ENCODE assay signal across 10 cellular contexts in genomic region chr13:27264181-27264580, GRCh38. TPM values are rescaled to one million over a fixed set of nuclear protein-coding genes. Genes with fewer than 3 reads are reported as not detected.
A peak's percentile ranks its signal among the peaks of the same experiment; 100 is the strongest.
DNase-seq lines count a peak whose midpoint lies in the region; TF ChIP-seq lines count a peak whose summit lies in the region.
"Had no signal": no experiment of that assay in that cellular context is flagged by ENCODE, and none has a peak within 500 bp of the region (broad histone marks: within the 10 kb centered on the region; RNA-seq: fewer than 3 reads in every experiment).

No MANE protein-coding gene starts in this region.

- TF ChIP-seq CTCF in HFFc6 (IDR thresholded peaks at IDR 0.05) (no peak), glutamatergic neuron (IDR thresholded peaks at IDR 0.05; ENCODE audit: partially characterized antibody, unreplicated experiment) (no peak), sigmoid colon (IDR thresholded peaks at IDR 0.05) (no peak)

- no peaks in the 10 kb centered on the region for H3K9me3 ChIP-seq in SJCRH30 (replicated peaks)
- H3K9me3 ChIP-seq in sigmoid colon = no peaks in the 10 kb centered on the region

- H3K36me3 Mint-ChIP-seq in HFFc6 (ENCODE audit: low read depth) = peaks cover 13% of the 10 kb centered on the region
- peaks cover 4% of the 10 kb centered on the region for H3K36me3 Mint-ChIP-seq in glutamatergic neuron (ENCODE audit: unreplicated experiment)

- H3K27me3 ChIP-seq in SJCRH30 (no peaks in the 10 kb centered on the region), sigmoid colon (no peaks in the 10 kb centered on the region)

- H3K4me3 ChIP-seq in SJCRH30 (no peak overlapping the region), sigmoid colon (no peak overlapping the region)

- H3K36me3 ChIP-seq in SJCRH30 (peaks cover 23% of the 10 kb centered on the region), sigmoid colon (peaks cover 0 to 11% (median 0%) of the 10 kb centered on the region in 4 donors)

- DNase-seq in HFFc6 = peak; percentile 85
- peak; percentile 83 to 92 for DNase-seq in SJCRH30
- no peak for DNase-seq in glutamatergic neuron
- DNase-seq in sigmoid colon = no peak
- no peak for DNase-seq in NK-92 (lab: John Stamatoyannopoulos, UW; ENCODE audit: unreplicated experiment)
- DNase-seq in DMS114 treated with DMSO at 0.1 percent for 48 hours (lab: John Stamatoyannopoulos, UW; ENCODE audit: unreplicated experiment) = no peak
- no peak for DNase-seq in SW 1271 (lab: John Stamatoyannopoulos, UW)
- no peak for DNase-seq in stimulated activated CD4-positive, alpha-beta T cell treated with anti-CD3 and anti-CD28 coated beads, Interleukin-4, amount 100 ng/mL, for 4 hours
- DNase-seq: effector memory CD4-positive, alpha-beta T cell; T-helper 9 cell had no signal

- intact Hi-C loops in sigmoid colon (cut with DNase I) = no loop called here

- peak overlapping the region; percentile 97 for H3K27ac Mint-ChIP-seq in HFFc6
- H3K27ac Mint-ChIP-seq in glutamatergic neuron (ENCODE audit: unreplicated experiment) = peak overlapping the region; percentile 86

- peaks cover 2% of the 10 kb centered on the region for H3K27me3 Mint-ChIP-seq in HFFc6 (ENCODE audit: insufficient read depth)
- H3K27me3 Mint-ChIP-seq in glutamatergic neuron (ENCODE audit: unreplicated experiment) = no peaks in the 10 kb centered on the region

- H3K27ac ChIP-seq in SJCRH30 (peak overlapping the region; percentile 59), sigmoid colon (peak overlapping the region; percentile 18 to 70 (median 64))

- 56 to 61% methylated on average over 5 of the region's 5 CpGs for WGBS in sigmoid colon, 2 donors

- H3K4me3 Mint-ChIP-seq in HFFc6 (peak overlapping the region; percentile 70; the same call in 1 of the 2 replicates), glutamatergic neuron (ENCODE audit: unreplicated experiment) (no peak overlapping the region)

- H3K4me1 ChIP-seq in SJCRH30 (peaks cover 21% of the 10 kb centered on the region), sigmoid colon (peaks cover 0 to 37% (median 30%) of the 10 kb centered on the region in 4 donors)

- no peak for TF ChIP-seq POLR2A in sigmoid colon (IDR thresholded peaks at IDR 0.05)

- H3K9me3 Mint-ChIP-seq in HFFc6 = no peaks in the 10 kb centered on the region
- no peaks in the 10 kb centered on the region for H3K9me3 Mint-ChIP-seq in glutamatergic neuron (ENCODE audit: unreplicated experiment)

- no peak for TF ChIP-seq EP300 in sigmoid colon (IDR thresholded peaks at IDR 0.05)

- H3K4me1 Mint-ChIP-seq in HFFc6 (ENCODE audit: low read depth) (peaks cover 55% of the 10 kb centered on the region), glutamatergic neuron (ENCODE audit: low read depth, unreplicated experiment) (peaks cover 13% of the 10 kb centered on the region)

RNA-seq across cellular contexts. Expression of gene RASL11A, which starts 6.4 kb away (rescaled TPM):
- total RNA-seq in HFFc6 (2021; fragmentation: NEBNext Ultra II Directional; extraction: Animal tissue kit (Norgen Biotek cat#: 25700)) = 1 to 10 TPM; 3.3 to 9.6 (median 7.3) TPM
- 0.75 and 1.1 TPM in 2 replicates for total RNA-seq in SJCRH30 (2014; rRNA removed; shearing (Covaris generic))
- total RNA-seq in glutamatergic neuron (ENCODE audit: unreplicated experiment) (1.8 TPM), sigmoid colon (100 to 1,000 TPM in 1 of 4 donors, 10 to 100 TPM in 3; 14.1 to 123 (median 18.4) TPM)
- polyA plus RNA-seq in sigmoid colon = 10 to 100 TPM; 33.0 to 51.6 (median 43.1) TPM

RNA-seq across cellular contexts. Expression of gene RPL21, which starts 12.8 kb away (rescaled TPM):
- 1,000 to 10,000 TPM in 1 of 6 experiments, 100 to 1,000 TPM in 5; 752 to 1,001 (median 859) TPM for total RNA-seq in HFFc6 (2021; fragmentation: NEBNext Ultra II Directional; extraction: Animal tissue kit (Norgen Biotek cat#: 25700))
- 2,116 and 2,164 TPM in 2 replicates for total RNA-seq in SJCRH30 (2014; rRNA removed; shearing (Covaris generic))
- 478 TPM for total RNA-seq in glutamatergic neuron (ENCODE audit: unreplicated experiment)
- 1,000 to 10,000 TPM in 3 of 4 donors, 100 to 1,000 TPM in 1; 708 to 2,145 (median 1,875) TPM for total RNA-seq in sigmoid colon
- 1,000 to 10,000 TPM; 1,833 to 2,533 (median 1,930) TPM for polyA plus RNA-seq in sigmoid colon

Comparison
In these comparisons a context has a peak if more than half of its experiments do, and no peak if none do; other contexts are left out.
1. DNase-seq: peak in HFFc6 (single experiment) and SJCRH30 (2 of 2); none in glutamatergic neuron (single experiment), sigmoid colon (single experiment), NK-92 (single experiment), DMS114 treated with DMSO at 0.1 percent for 48 hours (single experiment), SW 1271 (0 of 2) and stimulated activated CD4-positive, alpha-beta T cell treated with anti-CD3 and anti-CD28 coated beads, Interleukin-4, amount 100 ng/mL, for 4 hours (0 of 2).